ENCODE assay signal across 15 cellular contexts in genomic region chr4:47465008-47465407, GRCh38. TPM values are rescaled to one million over a fixed set of nuclear protein-coding genes. Genes with fewer than 3 reads are reported as not detected.
DNase-seq lines count a peak whose midpoint lies in the region; ATAC-seq, FAIRE-seq and TF ChIP-seq lines count a peak whose summit lies in the region.
"Had no signal": no experiment of that assay in that cellular context is flagged by ENCODE, and none has a peak within 500 bp of the region (broad histone marks: within the 10 kb centered on the region; RNA-seq: fewer than 3 reads in every experiment).

No MANE protein-coding gene starts in this region.

- H2AFZ ChIP-seq in HepG2 (ENCODE audit: low read length): peak overlapping the region; percentile 23
- H2AFZ ChIP-seq in osteoblast (ENCODE audit: low read length): no peak overlapping the region

- no peaks in the 10 kb centered on the region for H3K9me3 Mint-ChIP-seq in stimulated activated naive B cell treated with anti-CD40 and anti-IgM and Interleukin-4, amounts not matched to agents 10 μg/mL and 1 μg/mL and 100 μg/mL, for 72 hours
- H3K9me3 Mint-ChIP-seq in mesothelial cell of epicardium: no peaks in the 10 kb centered on the region
- H3K9me3 Mint-ChIP-seq: HFFc6 had no signal

- TF ChIP-seq POLR2A in HepG2 (IDR thresholded peaks at IDR 0.05; ENCODE audit: insufficient read depth in 1 of 2, low read depth in 2 of 2, low read length in 2 of 2) (no peak), right lobe of liver (IDR thresholded peaks at IDR 0.05) (no peak)

- H3K36me3 Mint-ChIP-seq in stimulated activated naive B cell treated with anti-CD40 and anti-IgM and Interleukin-4, amounts not matched to agents 10 μg/mL and 1 μg/mL and 100 μg/mL, for 72 hours: no peaks in the 10 kb centered on the region
- H3K36me3 Mint-ChIP-seq in mesothelial cell of epicardium: no peaks in the 10 kb centered on the region

- H3K4me2 ChIP-seq in HepG2 (ENCODE audit: low read depth, low read length): no peak overlapping the region
- H3K4me2 ChIP-seq in osteoblast (ENCODE audit: insufficient read depth, low read length): no peak overlapping the region
- H3K4me2 ChIP-seq: A549 had no signal

- ATAC-seq in HepG2 (no peak), right lobe of liver (no peak), HG02885 (IDR thresholded peaks at IDR 0.05; ENCODE audit: poor library complexity, unreplicated experiment) (peak; percentile 39)
- ATAC-seq in stimulated activated naive B cell treated with anti-CD40 and anti-IgM and Interleukin-4, amounts not matched to agents 10 μg/mL and 1 μg/mL and 100 μg/mL, for 72 hours (replicated peaks): peak; percentile 58 to 59
- ATAC-seq: A549 had no signal

- H3K27me3 Mint-ChIP-seq in stimulated activated naive B cell treated with anti-CD40 and anti-IgM and Interleukin-4, amounts not matched to agents 10 μg/mL and 1 μg/mL and 100 μg/mL, for 72 hours: no peaks in the 10 kb centered on the region
- no peaks in the 10 kb centered on the region for H3K27me3 Mint-ChIP-seq in mesothelial cell of epicardium (ENCODE audit: low read depth)

- FAIRE-seq in HepG2 (lab: Jason Lieb, UNC): no peak
- FAIRE-seq: A549, colon had no signal

- CTCF ChIA-PET in HepG2 (lab: Yijun Ruan, JAX; ENCODE audit: low intra/inter-chr PET ratio, low total read pairs): no interaction called here

- H3K4me1 Mint-ChIP-seq in stimulated activated naive B cell treated with anti-CD40 and anti-IgM and Interleukin-4, amounts not matched to agents 10 μg/mL and 1 μg/mL and 100 μg/mL, for 72 hours: peaks cover 34 to 58% of the 10 kb centered on the region in 2 donors
- H3K4me1 Mint-ChIP-seq in mesothelial cell of epicardium: peaks cover 34% of the 10 kb centered on the region

- TF ChIP-seq CTCF in HepG2 (CRISPR knock-in tag; IDR thresholded peaks at IDR 0.05) (no peak), right lobe of liver (IDR thresholded peaks at IDR 0.05) (no peak), mesothelial cell of epicardium (IDR thresholded peaks at IDR 0.05; ENCODE audit: unreplicated experiment) (no peak), osteoblast (IDR thresholded peaks at IDR 0.05; ENCODE audit: extremely low read depth, low read depth, low read length) (no peak)

- TF ChIP-seq RAD21 in HepG2 (CRISPR knock-in tag; IDR thresholded peaks at IDR 0.05): no peak

- H3K9ac ChIP-seq in HepG2 (ENCODE audit: insufficient read depth, low read depth, low read length): no peak overlapping the region

- H3K4me1 ChIP-seq in HepG2 (ENCODE audit: insufficient read depth, low read length): peaks cover 24% of the 10 kb centered on the region
- peaks cover 0 to 5% (median 0%) of the 10 kb centered on the region in 4 donors for H3K4me1 ChIP-seq in right lobe of liver
- H3K4me1 ChIP-seq in osteoblast (ENCODE audit: insufficient read depth, low read length): peaks cover 30% of the 10 kb centered on the region
- H3K4me1 ChIP-seq: A549 had no signal

- WGBS in HepG2 (ENCODE audit: low lambda C conversion rate): 45% methylated on average over 2 of the region's 2 CpGs
- WGBS in right lobe of liver (ENCODE audit: insufficient coverage, low coverage, low lambda C conversion rate, missing lambda C conversion rate): 18% methylated on average over 2 of the region's 2 CpGs

- H3K36me3 ChIP-seq in HepG2 (replicated peaks in 1 of 2; ENCODE audit: control insufficient read depth in 1 of 2, insufficient read depth in 2 of 2, low read length in 2 of 2) (0 out of 5 replicates have a peak, but pooled peaks cover 0 to under 1% of the 10 kb centered on the region in 2 experiments), right lobe of liver (no peaks in the 10 kb centered on the region), osteoblast (ENCODE audit: insufficient read depth, low read length) (no peaks in the 10 kb centered on the region)

- no peaks in the 10 kb centered on the region for H4K20me1 ChIP-seq in HepG2 (ENCODE audit: insufficient read depth, low read length)
- H4K20me1 ChIP-seq in osteoblast (ENCODE audit: insufficient read depth, low read length): no peaks in the 10 kb centered on the region

- BruUV-seq in HepG2 (replicated peaks; lab: Mats Ljungman, UMichigan): no TSS peak

- in situ Hi-C loops in HepG2 (cut with HindIII; ENCODE audit: extremely low pct_ligation_motif_present, low pct_unique_long_range_greater_than_20kb): no loop called here

- no peak for DNase-seq in HepG2 (ENCODE audit: low spot score)
- DNase-seq in right lobe of liver: no peak
- peak; percentile 59 for DNase-seq in NAMALWA (ENCODE audit: low spot score)
- DNase-seq in stimulated activated naive B cell treated with anti-CD40 and anti-IgM and Interleukin-4, amounts not matched to agents 10 μg/mL and 1 μg/mL and 100 μg/mL, for 72 hours: peak; percentile 32
- DNase-seq in mesothelial cell of epicardium (ENCODE audit: low spot score in 2 of 2, unreplicated experiment in 2 of 2): no peak
- DNase-seq in GDM1 (lab: John Stamatoyannopoulos, UW): no peak
- no peak for DNase-seq in osteoblast (ENCODE audit: insufficient read length, low spot score, missing footprints)
- DNase-seq: activated effector memory CD4-positive, alpha-beta T cell treated with anti-CD3 and anti-CD28 coated beads, Interleukin-2, amount 50 U/mL, for 16 hours; HFFc6; NCI-H82; stimulated activated CD4-positive, alpha-beta T cell treated with anti-CD3 and anti-CD28 coated beads, Interleukin-12 subunit alpha, Interleukin-12 subunit beta, amount 100 ng/mL, for 4 hours; stomach had no signal

- POLR2A ChIA-PET in HepG2 (lab: Yijun Ruan, JAX): no interaction called here

- peak overlapping the region; percentile 32 for H3K27ac Mint-ChIP-seq in stimulated activated naive B cell treated with anti-CD40 and anti-IgM and Interleukin-4, amounts not matched to agents 10 μg/mL and 1 μg/mL and 100 μg/mL, for 72 hours
- H3K27ac Mint-ChIP-seq in mesothelial cell of epicardium: no peak overlapping the region
- H3K27ac Mint-ChIP-seq: HFFc6 had no signal

- H3K9me3 ChIP-seq in HepG2 (ENCODE audit: low read length) (no peaks in the 10 kb centered on the region), right lobe of liver (no peaks in the 10 kb centered on the region), osteoblast (ENCODE audit: low read depth, low read length) (no peaks in the 10 kb centered on the region)
- H3K9me3 ChIP-seq: A549, stomach had no signal

- no peak overlapping the region for H3K4me3 Mint-ChIP-seq in stimulated activated naive B cell treated with anti-CD40 and anti-IgM and Interleukin-4, amounts not matched to agents 10 μg/mL and 1 μg/mL and 100 μg/mL, for 72 hours
- H3K4me3 Mint-ChIP-seq in mesothelial cell of epicardium: no peak overlapping the region
- H3K4me3 Mint-ChIP-seq: HFFc6 had no signal

- no peak overlapping the region for H3K4me3 ChIP-seq in HepG2 (replicated peaks in 1 of 3; ENCODE audit: insufficient read depth in 1 of 3, low read depth in 2 of 3, low read length in 3 of 3)
- H3K4me3 ChIP-seq in right lobe of liver: no peak overlapping the region
- H3K4me3 ChIP-seq in osteoblast (ENCODE audit: insufficient read depth, low read length): no peak overlapping the region
- H3K4me3 ChIP-seq: A549, stomach had no signal

- H3K27ac ChIP-seq in HepG2 (ENCODE audit: extremely low read length, insufficient read depth, low read length) (no peak overlapping the region), right lobe of liver (no peak overlapping the region), osteoblast (ENCODE audit: low read depth, low read length) (no peak overlapping the region)
- H3K27ac ChIP-seq: A549, stomach had no signal

- no peak for TF ChIP-seq EP300 in HepG2 (IDR thresholded peaks at IDR 0.05; ENCODE audit: low read depth in 2 of 2, low read length in 2 of 2)
- no peak for TF ChIP-seq EP300 in HepG2 (CRISPR knock-in tag; IDR thresholded peaks at IDR 0.05; ENCODE audit: borderline replicate concordance)

- no peaks in the 10 kb centered on the region for H3K79me2 ChIP-seq in HepG2 (ENCODE audit: insufficient read depth, low read length)
- H3K79me2 ChIP-seq in osteoblast (ENCODE audit: insufficient read depth, low read length): peaks cover 30% of the 10 kb centered on the region

- H3K27me3 ChIP-seq in HepG2 (ENCODE audit: control insufficient read depth in 1 of 2, insufficient read depth in 2 of 2, low read length in 2 of 2) (no peaks in the 10 kb centered on the region; a peak in 1 of 5 replicates), right lobe of liver (no peaks in the 10 kb centered on the region), osteoblast (ENCODE audit: insufficient read depth, low read length) (no peaks in the 10 kb centered on the region)
- H3K27me3 ChIP-seq: stomach had no signal

- intact Hi-C loops in HepG2 (cut with micrococcal nuclease; ENCODE audit: unreplicated experiment) (no loop called here), right lobe of liver (cut with DNase I) (no loop called here)

RNA-seq across cellular contexts. Expression of gene COMMD8, which starts 1.5 kb away (rescaled TPM):
- total RNA-seq in HepG2 (2016; rRNA removed; fragmentation: Illumina TruSeq; extraction: Trizol) (20.3 and 32.7 TPM in 2 replicates), right lobe of liver (1 to 10 TPM; 4.5 to 9.2 (median 7.0) TPM), mesothelial cell of epicardium (8.0 to 10.0 TPM (median 8.2 TPM) in 3 replicates), osteoblast (28.9 and 30.8 TPM in 2 replicates)
- 6.5 and 6.6 TPM in 2 replicates for total RNA-seq in HepG2 (2016; cell fraction: cytosol; rRNA removed; fragmentation: Illumina TruSeq; extraction: Trizol; ENCODE audit: low read depth)
- 20.6 and 32.7 TPM in 2 replicates for total RNA-seq in HepG2 (2016; cell fraction: insoluble cytoplasmic fraction; rRNA removed; fragmentation: Illumina TruSeq; extraction: Trizol)
- 12.0 and 12.7 TPM in 2 replicates for total RNA-seq in HepG2 (2016; cell fraction: membrane; rRNA removed; fragmentation: Illumina TruSeq; extraction: Trizol)
- total RNA-seq in HepG2 (2016; cell fraction: nucleus; rRNA removed; fragmentation: Illumina TruSeq; extraction: Trizol): 8.3 and 10.5 TPM in 2 replicates
- 5.1 and 7.1 TPM in 2 replicates for polyA plus RNA-seq in HepG2 (2011; rRNA removed)
- polyA plus RNA-seq in HepG2 (2011; cell fraction: cytosol; rRNA removed): 1.8 and 3.1 TPM in 2 replicates
- 0.88 and 2.4 TPM in 2 replicates for polyA plus RNA-seq in HepG2 (2011; cell fraction: nucleus; rRNA removed)
- polyA plus RNA-seq in HepG2 (2012): 7.7 and 7.8 TPM in 2 replicates
- 8.2 and 8.5 TPM in 2 replicates for polyA plus RNA-seq in HepG2 (2016; cell fraction: cytosol; fragmentation: Illumina TruSeq; extraction: Trizol; ENCODE audit: low read depth)
- 32.4 and 37.3 TPM in 2 replicates for polyA plus RNA-seq in HepG2 (2016; cell fraction: insoluble cytoplasmic fraction; fragmentation: Illumina TruSeq; extraction: Trizol; ENCODE audit: low read depth)
- polyA plus RNA-seq in HepG2 (2016; cell fraction: membrane; fragmentation: Illumina TruSeq; extraction: Trizol; ENCODE audit: low read depth): 12.5 and 13.7 TPM in 2 replicates
- 15.2 and 15.6 TPM in 2 replicates for polyA plus RNA-seq in HepG2 (2016; cell fraction: nucleus; fragmentation: Illumina TruSeq; extraction: Trizol; ENCODE audit: insufficient read depth, low read depth)
- polyA minus RNA-seq in HepG2 (2011; rRNA and poly(A)+ RNA removed; ENCODE audit: low replicate concordance): 0.16 and 1.5 TPM in 2 replicates
- 2.8 and 3.3 TPM in 2 replicates for polyA minus RNA-seq in HepG2 (2011; cell fraction: cytosol; rRNA and poly(A)+ RNA removed)
- 4.5 and 6.3 TPM in 2 replicates for polyA minus RNA-seq in HepG2 (2011; cell fraction: nucleus; rRNA and poly(A)+ RNA removed)

RNA-seq across cellular contexts. Expression of gene ATP10D, which starts 20.1 kb away (rescaled TPM):
- 5.2 and 9.8 TPM in 2 replicates for total RNA-seq in HepG2 (2016; rRNA removed; fragmentation: Illumina TruSeq; extraction: Trizol)
- 0.97 and 1.0 TPM in 2 replicates for total RNA-seq in HepG2 (2016; cell fraction: cytosol; rRNA removed; fragmentation: Illumina TruSeq; extraction: Trizol; ENCODE audit: low read depth)
- total RNA-seq in HepG2 (2016; cell fraction: insoluble cytoplasmic fraction; rRNA removed; fragmentation: Illumina TruSeq; extraction: Trizol): 5.4 and 8.4 TPM in 2 replicates
- 1.8 and 2.2 TPM in 2 replicates for total RNA-seq in HepG2 (2016; cell fraction: membrane; rRNA removed; fragmentation: Illumina TruSeq; extraction: Trizol)
- 15.8 and 16.4 TPM in 2 replicates for total RNA-seq in HepG2 (2016; cell fraction: nucleus; rRNA removed; fragmentation: Illumina TruSeq; extraction: Trizol)
- 2.2 and 3.4 TPM in 2 replicates for polyA plus RNA-seq in HepG2 (2011; rRNA removed)
- polyA plus RNA-seq in HepG2 (2011; cell fraction: cytosol; rRNA removed): 1.2 and 3.3 TPM in 2 replicates
- 2.2 and 2.6 TPM in 2 replicates for polyA plus RNA-seq in HepG2 (2011; cell fraction: nucleus; rRNA removed)
- 0.78 and 1.7 TPM in 2 replicates for polyA plus RNA-seq in HepG2 (2012)
- 0.28 and 0.29 TPM in 2 replicates for polyA plus RNA-seq in HepG2 (2016; cell fraction: cytosol; fragmentation: Illumina TruSeq; extraction: Trizol; ENCODE audit: low read depth)
- 3.1 and 4.5 TPM in 2 replicates for polyA plus RNA-seq in HepG2 (2016; cell fraction: insoluble cytoplasmic fraction; fragmentation: Illumina TruSeq; extraction: Trizol; ENCODE audit: low read depth)
- polyA plus RNA-seq in HepG2 (2016; cell fraction: membrane; fragmentation: Illumina TruSeq; extraction: Trizol; ENCODE audit: low read depth): 0.54 and 1.1 TPM in 2 replicates
- polyA plus RNA-seq in HepG2 (2016; cell fraction: nucleus; fragmentation: Illumina TruSeq; extraction: Trizol; ENCODE audit: insufficient read depth, low read depth): 10.4 and 11.5 TPM in 2 replicates
- polyA minus RNA-seq in HepG2 (2011; rRNA and poly(A)+ RNA removed; ENCODE audit: low replicate concordance): 15.9 and 46.4 TPM in 2 replicates
- polyA minus RNA-seq in HepG2 (2011; cell fraction: cytosol; rRNA and poly(A)+ RNA removed): 3.1 and 3.3 TPM in 2 replicates
- polyA minus RNA-seq in HepG2 (2011; cell fraction: nucleus; rRNA and poly(A)+ RNA removed): 9.0 and 10.7 TPM in 2 replicates
- 10 to 100 TPM in 2 of 6 experiments, 1 to 10 TPM in 4; 5.1 to 14.0 (median 8.5) TPM for total RNA-seq in right lobe of liver
- 31.7 to 34.9 TPM (median 32.4 TPM) in 3 replicates for total RNA-seq in mesothelial cell of epicardium
- total RNA-seq in osteoblast: 49.8 and 51.8 TPM in 2 replicates

Comparison
In these comparisons a context has a peak if more than half of its experiments do, and no peak if none do; other contexts are left out.
1. ATAC-seq: peak in HG02885 (single experiment) and stimulated activated naive B cell treated with anti-CD40 and anti-IgM and Interleukin-4, amounts not matched to agents 10 μg/mL and 1 μg/mL and 100 μg/mL, for 72 hours (2 of 2); none in HepG2 (single experiment) and right lobe of liver (0 of 4).
2. DNase-seq: peak in NAMALWA (single experiment) and stimulated activated naive B cell treated with anti-CD40 and anti-IgM and Interleukin-4, amounts not matched to agents 10 μg/mL and 1 μg/mL and 100 μg/mL, for 72 hours (single experiment); none in HepG2 (single experiment), right lobe of liver (0 of 3), mesothelial cell of epicardium (0 of 2), GDM1 (single experiment) and osteoblast (single experiment).